ENCODE assay signal across 27 cellular contexts in the genomic region with DNA sequence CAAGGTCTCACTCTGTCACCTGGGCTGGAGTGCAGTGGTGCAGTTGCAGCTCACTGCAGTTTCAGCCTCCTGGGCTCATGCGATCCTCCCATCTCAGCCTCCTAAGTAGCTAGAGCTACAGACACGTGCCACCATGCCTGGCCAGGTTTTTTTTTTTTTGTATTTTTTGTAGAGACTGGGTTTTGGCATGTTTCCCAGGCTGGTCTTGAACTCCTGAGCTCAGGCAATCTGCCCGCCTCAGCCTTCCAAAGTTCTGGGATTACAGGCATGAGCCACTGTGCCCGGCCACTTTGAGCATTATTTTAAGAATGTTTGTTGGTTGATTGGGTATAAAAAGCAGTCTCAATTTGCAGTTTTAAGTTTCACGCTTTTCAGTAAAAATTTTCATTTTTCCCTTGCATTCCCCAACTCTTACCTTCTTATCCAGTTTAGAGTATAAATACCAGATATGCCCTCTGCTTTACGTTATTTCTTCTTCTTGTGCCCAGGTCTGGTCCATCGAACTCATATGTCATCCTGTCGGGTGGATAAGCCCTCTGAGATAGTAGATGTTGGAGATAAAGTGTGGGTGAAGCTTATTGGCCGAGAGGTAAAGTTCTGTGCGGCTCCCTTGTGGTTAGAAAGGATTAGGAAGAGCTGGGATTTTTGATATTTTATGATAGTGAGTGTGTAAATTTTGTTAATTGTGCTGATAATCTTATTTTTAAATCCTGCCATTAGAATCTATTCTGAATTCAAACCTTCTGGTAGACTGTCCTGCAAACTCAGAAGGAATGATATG. TPM values are rescaled to one million over a fixed set of nuclear protein-coding genes. Genes with fewer than 3 reads are reported as not detected.
"Had no signal": no experiment of that assay in that cellular context is flagged by ENCODE, and none has a peak within 500 bp of the region (broad histone marks: within the 10 kb centered on the region; RNA-seq: fewer than 3 reads in every experiment).

No MANE protein-coding gene starts in this region.

- DNase-seq: activated CD4-positive, alpha-beta T cell treated with anti-CD3 and anti-CD28 coated beads, Interleukin-2, amount 10 ng/mL, durations not matched to agents 24 days and 14 days; activated CD4-positive, alpha-beta T cell treated with anti-CD3 and anti-CD28 coated beads, Interleukin-2, amount 50 U/mL, for 4 hours; activated CD8-positive, alpha-beta T cell treated with anti-CD3 and anti-CD28 coated beads for 36 hours; activated effector memory CD4-positive, alpha-beta T cell treated with anti-CD3 and anti-CD28 coated beads, Interleukin-2, amount 50 U/mL, for 16 hours; activated naive CD4-positive, alpha-beta T cell; activated naive CD4-positive, alpha-beta T cell treated with anti-CD3 and anti-CD28 coated beads, Interleukin-2, amount 50 U/mL, for 16 hours; activated naive CD8-positive, alpha-beta T cell treated with anti-CD3 and anti-CD28 coated beads for 36 hours; activated T-cell treated with anti-CD3 and anti-CD28 coated beads, Interleukin-2, amount 50 U/mL, for 1 hour; activated T-cell treated with anti-CD3 and anti-CD28 coated beads, Interleukin-2, amount 50 U/mL, for 72 hours; caudate nucleus; NCI-H1105; NCI-H1417 treated with DMSO at 0.1 percent for 48 hours; NCI-H187 treated with DMSO at 0.1 percent for 48 hours; NCI-H2081; NCI-H524; NCI-H69; SHP77; SJCRH30; T1000; WERI-Rb-1 had no signal

- H3K4me3 ChIP-seq: SJCRH30, SK-N-MC had no signal

- H3K4me1 ChIP-seq: SJCRH30 had no signal

- ATAC-seq: activated CD8-positive, alpha-beta T cell treated with anti-CD3 and anti-CD28 coated beads for 36 hours; activated T-cell treated with anti-CD3 and anti-CD28 coated beads, Interleukin-2, amount 50 U/mL, for 72 hours; activated T-helper 17 cell treated with anti-CD3 and anti-CD28 coated beads, Interleukin-2, amount 50 U/mL, for 72 hours; Panc1 had no signal

- H3K27me3 ChIP-seq: SJCRH30 had no signal

- H3K27ac ChIP-seq: KMS-11, SJCRH30, SK-N-MC, WERI-Rb-1 had no signal

- H3K9me3 ChIP-seq: SJCRH30 had no signal

RNA-seq across cellular contexts. Expression of gene FABP3, which starts 36.0 kb away (rescaled TPM):
- total RNA-seq: activated CD4-positive, alpha-beta T cell treated with anti-CD3 and anti-CD28 coated beads, Interleukin-2, amount 10 ng/mL, durations not matched to agents 24 days and 14 days; activated CD8-positive, alpha-beta memory T cell treated with anti-CD3 and anti-CD28 coated beads for 36 hours; activated naive CD8-positive, alpha-beta T cell treated with anti-CD3 and anti-CD28 coated beads for 36 hours; activated T-cell treated with anti-CD3 and anti-CD28 coated beads, Interleukin-2, amount 50 U/mL, for 72 hours; activated T-helper 17 cell treated with anti-CD3 and anti-CD28 coated beads, Interleukin-2, amount 50 U/mL, for 72 hours; T-helper 1 cell treated with Interleukin-12 subunit alpha and Interleukin-12 subunit beta and Interleukin-4 antibody, amounts not matched to agents 30 ng/mL and 1 ng/mL, for 36 hours; T-helper 2 cell treated with Interferon-gamma antibody and Interleukin-4, amounts not matched to agents 100 ng/mL and 5 ng/mL, for 36 hours had no signal
